In the genomic region with DNA sequence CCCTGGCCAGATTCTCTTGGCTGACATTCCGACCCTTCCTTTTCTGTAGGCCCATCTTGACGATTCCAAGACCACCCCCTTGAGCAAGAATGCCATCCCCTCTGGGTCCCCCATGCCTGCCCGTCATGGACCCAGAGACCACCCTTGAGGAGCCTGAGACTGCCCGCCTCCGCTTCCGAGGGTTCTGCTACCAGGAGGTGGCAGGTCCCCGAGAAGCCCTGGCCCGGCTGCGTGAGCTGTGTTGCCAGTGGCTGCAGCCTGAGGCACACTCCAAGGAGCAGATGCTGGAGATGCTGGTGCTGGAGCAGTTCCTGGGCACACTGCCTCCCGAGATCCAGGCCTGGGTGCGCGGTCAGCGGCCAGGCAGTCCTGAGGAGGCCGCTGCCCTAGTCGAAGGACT, we compare ENCODE assay signal across 1 cellular context.
TF ChIP-seq lines count a peak whose summit lies in the region.

No MANE protein-coding gene starts in this region.

TF ChIP-seq in K562, 482 proteins besides CTCF, POLR2A, EP300 and RAD21:
- TF ChIP-seq, protein P1, sequence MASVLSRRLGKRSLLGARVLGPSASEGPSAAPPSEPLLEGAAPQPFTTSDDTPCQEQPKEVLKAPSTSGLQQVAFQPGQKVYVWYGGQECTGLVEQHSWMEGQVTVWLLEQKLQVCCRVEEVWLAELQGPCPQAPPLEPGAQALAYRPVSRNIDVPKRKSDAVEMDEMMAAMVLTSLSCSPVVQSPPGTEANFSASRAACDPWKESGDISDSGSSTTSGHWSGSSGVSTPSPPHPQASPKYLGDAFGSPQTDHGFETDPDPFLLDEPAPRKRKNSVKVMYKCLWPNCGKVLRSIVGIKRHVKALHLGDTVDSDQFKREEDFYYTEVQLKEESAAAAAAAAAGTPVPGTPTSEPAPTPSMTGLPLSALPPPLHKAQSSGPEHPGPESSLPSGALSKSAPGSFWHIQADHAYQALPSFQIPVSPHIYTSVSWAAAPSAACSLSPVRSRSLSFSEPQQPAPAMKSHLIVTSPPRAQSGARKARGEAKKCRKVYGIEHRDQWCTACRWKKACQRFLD (CRISPR knock-in tag; IDR thresholded peaks at IDR 0.05), result 0 out of 2 replicates have a peak, but pooled peaks have one; percentile 1
- TF ChIP-seq STAT5A (IDR thresholded peaks at IDR 0.05; ENCODE audit: borderline replicate concordance, low read length), result no peak
- TF ChIP-seq, protein P2, sequence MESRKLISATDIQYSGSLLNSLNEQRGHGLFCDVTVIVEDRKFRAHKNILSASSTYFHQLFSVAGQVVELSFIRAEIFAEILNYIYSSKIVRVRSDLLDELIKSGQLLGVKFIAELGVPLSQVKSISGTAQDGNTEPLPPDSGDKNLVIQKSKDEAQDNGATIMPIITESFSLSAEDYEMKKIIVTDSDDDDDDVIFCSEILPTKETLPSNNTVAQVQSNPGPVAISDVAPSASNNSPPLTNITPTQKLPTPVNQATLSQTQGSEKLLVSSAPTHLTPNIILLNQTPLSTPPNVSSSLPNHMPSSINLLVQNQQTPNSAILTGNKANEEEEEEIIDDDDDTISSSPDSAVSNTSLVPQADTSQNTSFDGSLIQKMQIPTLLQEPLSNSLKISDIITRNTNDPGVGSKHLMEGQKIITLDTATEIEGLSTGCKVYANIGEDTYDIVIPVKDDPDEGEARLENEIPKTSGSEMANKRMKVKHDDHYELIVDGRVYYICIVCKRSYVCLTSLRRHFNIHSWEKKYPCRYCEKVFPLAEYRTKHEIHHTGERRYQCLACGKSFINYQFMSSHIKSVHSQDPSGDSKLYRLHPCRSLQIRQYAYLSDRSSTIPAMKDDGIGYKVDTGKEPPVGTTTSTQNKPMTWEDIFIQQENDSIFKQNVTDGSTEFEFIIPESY (CRISPR knock-in tag; IDR thresholded peaks at IDR 0.05), result 0 out of 2 replicates have a peak, but pooled peaks have one; percentile 26
- peak; percentile 60 for TF ChIP-seq POLR2G (IDR thresholded peaks at IDR 0.05; ENCODE audit: low read depth, low read length)
TF ChIP-seq in K562: peak in this region for 3.
